14 cellular contexts compared by ENCODE assay signal in genomic region chr2:38290332-38290731, GRCh38.
DNase-seq lines count a peak whose midpoint lies in the region; ATAC-seq and TF ChIP-seq lines count a peak whose summit lies in the region.
"Had no signal": no experiment of that assay in that cellular context is flagged by ENCODE, and none has a peak within 500 bp of the region (broad histone marks: within the 10 kb centered on the region; RNA-seq: fewer than 3 reads in every experiment).

No MANE protein-coding gene starts in this region.

- TF ChIP-seq CTCF in colonic mucosa (IDR thresholded peaks at IDR 0.05) (no peak), transverse colon (IDR thresholded peaks at IDR 0.05) (no peak), GM10248 (IDR thresholded peaks at IDR 0.05; ENCODE audit: control extremely low read depth, extremely low read depth, low read depth, missing control alignments) (no peak)

- TF ChIP-seq POLR2A in transverse colon (IDR thresholded peaks at IDR 0.05) = no peak

- H3K4me3 Mint-ChIP-seq in activated naive CD8-positive, alpha-beta T cell treated with anti-CD3 and anti-CD28 coated beads, Interleukin-2, amount 10 ng/mL, durations not matched to agents 7 days and 5 days = no peak overlapping the region
- H3K4me3 Mint-ChIP-seq in activated naive CD8-positive, alpha-beta T cell treated with anti-CD3 and anti-CD28 coated beads, Interleukin-2, amount 50 U/mL, for 24 hours = no peak overlapping the region
- H3K4me3 Mint-ChIP-seq: CD8-positive, alpha-beta memory T cell; H9 had no signal

- no peak for ATAC-seq in activated naive CD8-positive, alpha-beta T cell treated with anti-CD3 and anti-CD28 coated beads, Interleukin-2, amount 10 ng/mL, durations not matched to agents 7 days and 5 days (ENCODE audit: low read depth)
- no peak for ATAC-seq in activated naive CD8-positive, alpha-beta T cell treated with anti-CD3 and anti-CD28 coated beads, Interleukin-2, amount 50 U/mL, for 24 hours
- ATAC-seq: GM12878 had no signal

- no peaks in the 10 kb centered on the region for H3K4me1 Mint-ChIP-seq in activated naive CD8-positive, alpha-beta T cell treated with anti-CD3 and anti-CD28 coated beads, Interleukin-2, amount 10 ng/mL, durations not matched to agents 7 days and 5 days
- no peaks in the 10 kb centered on the region for H3K4me1 Mint-ChIP-seq in activated naive CD8-positive, alpha-beta T cell treated with anti-CD3 and anti-CD28 coated beads, Interleukin-2, amount 50 U/mL, for 24 hours
- H3K4me1 Mint-ChIP-seq: CD8-positive, alpha-beta memory T cell; H9 had no signal

- no peaks in the 10 kb centered on the region for H3K9me3 Mint-ChIP-seq in activated naive CD8-positive, alpha-beta T cell treated with anti-CD3 and anti-CD28 coated beads, Interleukin-2, amount 10 ng/mL, durations not matched to agents 7 days and 5 days
- no peaks in the 10 kb centered on the region for H3K9me3 Mint-ChIP-seq in activated naive CD8-positive, alpha-beta T cell treated with anti-CD3 and anti-CD28 coated beads, Interleukin-2, amount 50 U/mL, for 24 hours
- H3K9me3 Mint-ChIP-seq: CD8-positive, alpha-beta memory T cell; H9 had no signal

- peak overlapping the region; percentile 38 for H3K27ac Mint-ChIP-seq in activated naive CD8-positive, alpha-beta T cell treated with anti-CD3 and anti-CD28 coated beads, Interleukin-2, amount 10 ng/mL, durations not matched to agents 7 days and 5 days
- H3K27ac Mint-ChIP-seq in activated naive CD8-positive, alpha-beta T cell treated with anti-CD3 and anti-CD28 coated beads, Interleukin-2, amount 50 U/mL, for 24 hours = no peak overlapping the region
- H3K27ac Mint-ChIP-seq: CD8-positive, alpha-beta memory T cell; H9 had no signal

- H3K36me3 Mint-ChIP-seq in activated naive CD8-positive, alpha-beta T cell treated with anti-CD3 and anti-CD28 coated beads, Interleukin-2, amount 10 ng/mL, durations not matched to agents 7 days and 5 days = peaks cover 2% of the 10 kb centered on the region
- H3K36me3 Mint-ChIP-seq in activated naive CD8-positive, alpha-beta T cell treated with anti-CD3 and anti-CD28 coated beads, Interleukin-2, amount 50 U/mL, for 24 hours (ENCODE audit: low read depth) = peaks cover 4% of the 10 kb centered on the region

- H3K27ac ChIP-seq in colonic mucosa (peak overlapping the region; percentile 52), transverse colon (peak overlapping the region in 3 of 4 donors; percentile 31 to 53 (median 32))
- H3K27ac ChIP-seq: 22Rv1 had no signal

- peaks cover 12% of the 10 kb centered on the region for H3K27me3 Mint-ChIP-seq in activated naive CD8-positive, alpha-beta T cell treated with anti-CD3 and anti-CD28 coated beads, Interleukin-2, amount 10 ng/mL, durations not matched to agents 7 days and 5 days
- H3K27me3 Mint-ChIP-seq in activated naive CD8-positive, alpha-beta T cell treated with anti-CD3 and anti-CD28 coated beads, Interleukin-2, amount 50 U/mL, for 24 hours = peaks cover 10% of the 10 kb centered on the region

- DNase-seq in activated naive CD8-positive, alpha-beta T cell treated with anti-CD3 and anti-CD28 coated beads, Interleukin-2, amount 10 ng/mL, durations not matched to agents 7 days and 5 days = no peak
- no peak for DNase-seq in activated naive CD8-positive, alpha-beta T cell treated with anti-CD3 and anti-CD28 coated beads, Interleukin-2, amount 50 U/mL, for 24 hours
- peak; percentile 35 for DNase-seq in LoVo (ENCODE audit: low spot score)
- peak; percentile 62 for DNase-seq in colonic mucosa
- DNase-seq in transverse colon = no peak
- DNase-seq in GM10248 (ENCODE audit: extremely low spot score) = no peak
- DNase-seq in cortex of kidney (lab: John Stamatoyannopoulos, UW) = no peak
- no peak for DNase-seq in NAMALWA (ENCODE audit: low spot score)
- DNase-seq: CD8-positive, alpha-beta memory T cell; DMS 273 treated with DMSO at 0.1 percent for 48 hours; GOT3; H9 had no signal

- in situ Hi-C loops in transverse colon (cut with MboI; ENCODE audit: low pct_ligation_motif_present in 1 of 4, low pct_unique_long_range_greater_than_20kb in 1 of 4, low sequenced_read_pairs in 3 of 4) = no loop called here

- H3K36me3 ChIP-seq in colonic mucosa (no peaks in the 10 kb centered on the region), transverse colon (no peaks in the 10 kb centered on the region)

- WGBS in transverse colon (ENCODE audit: low coverage in 1 of 2), 2 donors = 24 to 43% methylated on average over 2 to 4 of the region's 4 CpGs

- TF ChIP-seq EP300 in transverse colon (IDR thresholded peaks at IDR 0.05; ENCODE audit: low read depth) = no peak

- CTCF ChIA-PET in GM10248 (lab: Yijun Ruan, JAX) = interaction anchor here (1.2 kb wide), 1 partner anchor 16 kb away, joined by 4 read pairs; no protein-coding TSS in a partner anchor

- POLR2A ChIA-PET in activated naive CD8-positive, alpha-beta T cell treated with anti-CD3 and anti-CD28 coated beads, Interleukin-2, amount 10 ng/mL, durations not matched to agents 7 days and 5 days (lab: Charles Lee) = no interaction called here
- POLR2A ChIA-PET in GM10248 (lab: Yijun Ruan, JAX) = no interaction called here

- no peak overlapping the region for H3K9ac ChIP-seq in colonic mucosa (ENCODE audit: low read depth in 2 of 2, low read length in 2 of 2)

- intact Hi-C loops in colonic mucosa (cut with DNase I) = no loop called here
- intact Hi-C loops in transverse colon (cut with DNase I; ENCODE audit: low total_unique reads) = no loop called here

- H3K4me1 ChIP-seq in colonic mucosa (no peaks in the 10 kb centered on the region), transverse colon (peaks cover 0 to 25% (median 13%) of the 10 kb centered on the region in 4 donors)

- no peaks in the 10 kb centered on the region for H3K9me3 ChIP-seq in colonic mucosa
- H3K9me3 ChIP-seq in transverse colon = no peaks in the 10 kb centered on the region

- H3K4me3 ChIP-seq in colonic mucosa = no peak overlapping the region
- no peak overlapping the region for H3K4me3 ChIP-seq in transverse colon
- H3K4me3 ChIP-seq: GM12878 had no signal

- H3K27me3 ChIP-seq in colonic mucosa = no peaks in the 10 kb centered on the region
- H3K27me3 ChIP-seq in transverse colon = no peaks in the 10 kb centered on the region

Comparison
In these comparisons a context has a peak if more than half of its experiments do, and no peak if none do; other contexts are left out.
1. DNase-seq: peak in LoVo (single experiment) and colonic mucosa (single experiment); none in activated naive CD8-positive, alpha-beta T cell treated with anti-CD3 and anti-CD28 coated beads, Interleukin-2, amount 10 ng/mL, durations not matched to agents 7 days and 5 days (single experiment), activated naive CD8-positive, alpha-beta T cell treated with anti-CD3 and anti-CD28 coated beads, Interleukin-2, amount 50 U/mL, for 24 hours (single experiment), transverse colon (single experiment), GM10248 (single experiment), cortex of kidney (single experiment) and NAMALWA (single experiment).